Comparison of ENCODE assay signal across 16 cellular contexts in genomic region chr19:33047422-33047821, GRCh38. TPM values are rescaled to one million over a fixed set of nuclear protein-coding genes. Genes with fewer than 3 reads are reported as not detected.
DNase-seq lines count a peak whose midpoint lies in the region; ATAC-seq and TF ChIP-seq lines count a peak whose summit lies in the region.
"Had no signal": no experiment of that assay in that cellular context is flagged by ENCODE, and none has a peak within 500 bp of the region (broad histone marks: within the 10 kb centered on the region; RNA-seq: fewer than 3 reads in every experiment).

No MANE protein-coding gene starts in this region.

- H3K27me3 ChIP-seq in HUES48 (ENCODE audit: control insufficient read depth, insufficient read depth, low read length) (no peaks in the 10 kb centered on the region), body of pancreas (no peaks in the 10 kb centered on the region), stomach (no peaks in the 10 kb centered on the region)
- H3K27me3 ChIP-seq: dorsolateral prefrontal cortex had no signal

- TF ChIP-seq POLR2A in body of pancreas (IDR thresholded peaks at IDR 0.05), result peak; percentile 29 to 64 (median 63)
- no peak for TF ChIP-seq POLR2A in stomach (IDR thresholded peaks at IDR 0.05)

- no peaks in the 10 kb centered on the region for H3K9me3 ChIP-seq in HUES48 (ENCODE audit: control insufficient read depth, insufficient read depth, low read length)
- no peaks in the 10 kb centered on the region for H3K9me3 ChIP-seq in body of pancreas
- H3K9me3 ChIP-seq in stomach, result no peaks in the 10 kb centered on the region

- H3K9ac ChIP-seq in HUES48 (ENCODE audit: low read depth, low read length), result no peak overlapping the region

- CTCF ChIA-PET in activated CD4-positive, alpha-beta memory T cell treated with anti-CD3 and anti-CD28 coated beads for 36 hours (lab: Charles Lee), result no interaction called here

- H3K36me3 ChIP-seq in HUES48 (ENCODE audit: control insufficient read depth, insufficient read depth, low read length), result peaks cover 6% of the 10 kb centered on the region; the same call in 1 of the 2 replicates
- no peaks in the 10 kb centered on the region for H3K36me3 ChIP-seq in body of pancreas (replicated peaks in 1 of 2; ENCODE audit: insufficient read depth in 1 of 2, low read depth in 2 of 2)
- peaks cover 0 to 14% (median 12%) of the 10 kb centered on the region in 4 donors for H3K36me3 ChIP-seq in stomach

- H3K4me1 ChIP-seq in HUES48 (ENCODE audit: control insufficient read depth, insufficient read depth, low read length) (no peaks in the 10 kb centered on the region), body of pancreas (peaks cover 47% of the 10 kb centered on the region), stomach (peaks cover 22 to 47% (median 29%) of the 10 kb centered on the region in 4 donors)

- no peak overlapping the region for H3K4me3 ChIP-seq in HUES48 (ENCODE audit: low read depth, low read length)
- no peak overlapping the region for H3K4me3 ChIP-seq in body of pancreas
- no peak overlapping the region for H3K4me3 ChIP-seq in stomach
- H3K4me3 ChIP-seq: dorsolateral prefrontal cortex had no signal

- H3K27ac Mint-ChIP-seq in activated CD4-positive, alpha-beta memory T cell treated with anti-CD3 and anti-CD28 coated beads for 36 hours, result no peak overlapping the region
- H3K27ac Mint-ChIP-seq: activated CD4-positive, alpha-beta T cell treated with anti-CD3 and anti-CD28 coated beads, Interleukin-2, amount 10 ng/mL, durations not matched to agents 7 days and 5 days; activated T-helper 1 cell treated with anti-CD3 and anti-CD28 coated beads, Interleukin-12 subunit alpha, Interleukin-12 subunit beta, Interleukin-2, Interleukin-4 antibody, amounts not matched to agents 30 ng/mL and 10 ng/mL and 1 ng/mL, durations not matched to agents 14 hours and 24 hours and 36 hours; CD14-positive monocyte had no signal

- no peaks in the 10 kb centered on the region for H3K27me3 Mint-ChIP-seq in activated CD4-positive, alpha-beta memory T cell treated with anti-CD3 and anti-CD28 coated beads for 36 hours
- H3K27me3 Mint-ChIP-seq: activated CD4-positive, alpha-beta T cell treated with anti-CD3 and anti-CD28 coated beads, Interleukin-2, amount 10 ng/mL, durations not matched to agents 7 days and 5 days had no signal

- H3K27ac ChIP-seq in HUES48 (ENCODE audit: low read depth, low read length) (peak overlapping the region; percentile 12), body of pancreas (peak overlapping the region; percentile 55 to 87 (median 82)), stomach (peak overlapping the region; percentile 58 to 85 (median 80))
- H3K27ac ChIP-seq: dorsolateral prefrontal cortex had no signal

- no peak for TF ChIP-seq EP300 in stomach (IDR thresholded peaks at IDR 0.05)

- ATAC-seq in body of pancreas, result peak; percentile 83
- ATAC-seq in HG03025 (IDR thresholded peaks at IDR 0.05; ENCODE audit: low FRiP score, unreplicated experiment), result no peak

- intact Hi-C loops in body of pancreas (cut with DNase I) (no loop called here), stomach (cut with DNase I; ENCODE audit: low total_unique reads) (no loop called here)
- intact Hi-C loops in activated CD4-positive, alpha-beta memory T cell treated with anti-CD3 and anti-CD28 coated beads for 36 hours (cut with micrococcal nuclease), result no loop called here

- whole genome bisulfite sequencing in body of pancreas, 2 donors, result 58 to 78% methylated on average over 5 to 8 of the region's 8 CpGs
- WGBS in stomach, 5 donors, result 26 to 70% (median 40%) methylated on average over 8 of the region's 8 CpGs

- H3K4me1 Mint-ChIP-seq in activated CD4-positive, alpha-beta memory T cell treated with anti-CD3 and anti-CD28 coated beads for 36 hours (ENCODE audit: low read depth), result no peaks in the 10 kb centered on the region
- H3K4me1 Mint-ChIP-seq: activated CD4-positive, alpha-beta T cell treated with anti-CD3 and anti-CD28 coated beads, Interleukin-2, amount 10 ng/mL, durations not matched to agents 7 days and 5 days; CD14-positive monocyte had no signal

- H3K4me3 Mint-ChIP-seq in activated CD4-positive, alpha-beta memory T cell treated with anti-CD3 and anti-CD28 coated beads for 36 hours, result no peak overlapping the region
- H3K4me3 Mint-ChIP-seq: activated CD4-positive, alpha-beta T cell treated with anti-CD3 and anti-CD28 coated beads, Interleukin-2, amount 10 ng/mL, durations not matched to agents 7 days and 5 days; activated T-helper 1 cell treated with anti-CD3 and anti-CD28 coated beads, Interleukin-12 subunit alpha, Interleukin-12 subunit beta, Interleukin-2, Interleukin-4 antibody, amounts not matched to agents 30 ng/mL and 10 ng/mL and 1 ng/mL, durations not matched to agents 14 hours and 24 hours and 36 hours; CD14-positive monocyte had no signal

- H3K36me3 Mint-ChIP-seq in activated CD4-positive, alpha-beta memory T cell treated with anti-CD3 and anti-CD28 coated beads for 36 hours, result no peaks in the 10 kb centered on the region
- H3K36me3 Mint-ChIP-seq: CD14-positive monocyte had no signal

- TF ChIP-seq CTCF in body of pancreas (IDR thresholded peaks at IDR 0.05), result no peak
- no peak for TF ChIP-seq CTCF in stomach (IDR thresholded peaks at IDR 0.05)

- POLR2A ChIA-PET in activated CD4-positive, alpha-beta memory T cell treated with anti-CD3 and anti-CD28 coated beads for 36 hours (lab: Charles Lee), result interaction anchor here (0.6 kb wide), 1 partner anchor 948 kb away, joined by 4 read pairs; no protein-coding TSS in a partner anchor

- peak; percentile 61 to 80 (median 70) for DNase-seq in body of pancreas
- DNase-seq in kidney glomerular epithelial cell (lab: John Stamatoyannopoulos, UW), result peak; percentile 64
- peak; percentile 83 for DNase-seq in stomach
- no peak for DNase-seq in activated CD4-positive, alpha-beta memory T cell treated with anti-CD3 and anti-CD28 coated beads for 36 hours
- DNase-seq in NCI-H146 (lab: John Stamatoyannopoulos, UW), result no peak
- DNase-seq: activated CD4-positive, alpha-beta T cell treated with anti-CD3 and anti-CD28 coated beads, Interleukin-2, amount 10 ng/mL, durations not matched to agents 7 days and 5 days; anterior cingulate cortex; dorsolateral prefrontal cortex; foreskin melanocyte; NCI-H1417 treated with DMSO at 0.1 percent for 48 hours; NCI-H524; stimulated activated naive CD4-positive, alpha-beta T cell treated with Interleukin-2 at 50 U/mL for 16 hours had no signal

- H3K9me3 Mint-ChIP-seq in activated CD4-positive, alpha-beta memory T cell treated with anti-CD3 and anti-CD28 coated beads for 36 hours, result no peaks in the 10 kb centered on the region
- H3K9me3 Mint-ChIP-seq: activated CD4-positive, alpha-beta T cell treated with anti-CD3 and anti-CD28 coated beads, Interleukin-2, amount 10 ng/mL, durations not matched to agents 7 days and 5 days; activated T-helper 1 cell treated with anti-CD3 and anti-CD28 coated beads, Interleukin-12 subunit alpha, Interleukin-12 subunit beta, Interleukin-2, Interleukin-4 antibody, amounts not matched to agents 30 ng/mL and 10 ng/mL and 1 ng/mL, durations not matched to agents 14 hours and 24 hours and 36 hours had no signal

RNA-seq across cellular contexts. Expression of gene RHPN2, which starts 17.3 kb away (rescaled TPM):
- 10 to 100 TPM; 11.2 to 54.4 TPM for total RNA-seq in body of pancreas
- 10 to 100 TPM; 13.3 to 73.5 (median 37.1) TPM for total RNA-seq in stomach
- polyA plus RNA-seq in stomach, result 10 to 100 TPM in 2 of 3 donors, 1 to 10 TPM in 1; 2.4 to 62.6 (median 17.1) TPM
- 1 to 10 TPM; 1.7 to 2.9 TPM for total RNA-seq in activated CD4-positive, alpha-beta memory T cell treated with anti-CD3 and anti-CD28 coated beads for 36 hours

RNA-seq across cellular contexts. Expression of gene GPATCH1, which starts 33.6 kb away (rescaled TPM):
- 1 to 10 TPM; 6.6 to 7.0 TPM for total RNA-seq in body of pancreas
- 10 to 100 TPM in 2 of 5 donors, 1 to 10 TPM in 3; 1.2 to 31.5 (median 9.5) TPM for total RNA-seq in stomach
- 1 to 10 TPM; 2.2 to 5.8 (median 5.4) TPM for polyA plus RNA-seq in stomach
- total RNA-seq in activated CD4-positive, alpha-beta memory T cell treated with anti-CD3 and anti-CD28 coated beads for 36 hours, result 1 to 10 TPM; 8.9 to 9.9 TPM

Comparison
In these comparisons a context has a peak if more than half of its experiments do, and no peak if none do; other contexts are left out.
1. H3K27ac ChIP-seq: peak in every context shown above with its lines; median percentile 82 in body of pancreas; 80 in stomach; 12 in HUES48.
2. DNase-seq: peak in body of pancreas (4 of 4), kidney glomerular epithelial cell (single experiment) and stomach (single experiment); none in activated CD4-positive, alpha-beta memory T cell treated with anti-CD3 and anti-CD28 coated beads for 36 hours (single experiment) and NCI-H146 (single experiment).
3. POLR2A ChIP-seq: peak in body of pancreas (3 of 3); none in stomach (0 of 4).